ENCODE assay signal across 25 cellular contexts in the genomic region with DNA sequence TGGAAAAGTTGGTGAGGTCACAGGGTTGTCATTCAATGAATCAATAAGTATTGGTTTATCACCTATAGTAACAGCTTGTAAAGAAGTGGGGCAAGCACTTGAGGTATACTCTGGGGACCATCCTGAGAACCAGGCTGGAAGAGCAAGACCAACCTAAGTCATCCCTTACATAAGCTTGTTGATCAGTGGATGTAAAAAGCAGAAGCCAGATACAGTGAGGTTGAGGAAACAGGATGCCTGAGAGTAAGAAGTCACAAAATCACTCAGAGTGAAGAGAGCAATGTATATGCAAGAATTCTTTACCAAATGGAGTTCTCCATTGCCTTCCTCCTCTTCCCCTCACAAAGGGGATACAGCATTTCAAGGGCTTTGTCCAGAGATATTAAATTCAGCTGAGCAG.
"Had no signal": no experiment of that assay in that cellular context is flagged by ENCODE, and none has a peak within 500 bp of the region (broad histone marks: within the 10 kb centered on the region; RNA-seq: fewer than 3 reads in every experiment).

No MANE protein-coding gene starts in this region.

- H3K9me3 ChIP-seq: gastrocnemius medialis, neutrophil, tibial artery had no signal

- ATAC-seq: activated CD4-positive, CD25-positive, alpha-beta regulatory T cell treated with anti-CD3 and anti-CD28 coated beads, Interleukin-2, amount 50 U/mL, for 24 hours; activated CD8-positive, alpha-beta T cell treated with anti-CD3 and anti-CD28 coated beads, Interleukin-2, amount 10 ng/mL, durations not matched to agents 7 days and 5 days; esophagus mucosa; gastrocnemius medialis; heart left ventricle; left ventricle myocardium superior; naive thymus-derived CD8-positive, alpha-beta T cell; stimulated activated naive CD8-positive, alpha-beta T cell treated with anti-CD3 and anti-CD28 coated beads, Interleukin-15, Interleukin-2, amounts not matched to agents 100 U/mL and 50 U/mL, for 24 hours; T-cell had no signal

- H3K9me3 Mint-ChIP-seq: activated CD4-positive, alpha-beta T cell treated with anti-CD3 and anti-CD28 coated beads, Interleukin-2, amount 10 ng/mL, durations not matched to agents 7 days and 5 days; activated naive CD4-positive, alpha-beta T cell treated with anti-CD3 and anti-CD28 coated beads for 36 hours; activated T-cell treated with anti-CD3 and anti-CD28 coated beads, Interleukin-2, amount 50 U/mL, for 24 hours; activated T-helper 2 cell treated with anti-CD3 and anti-CD28 coated beads, Interferon-gamma antibody, Interleukin-2, Interleukin-4, amounts not matched to agents 10 μg/mL and 5 μg/mL and 100 μg/mL, durations not matched to agents 14 hours and 24 hours and 36 hours; T-cell had no signal

- H3K27me3 Mint-ChIP-seq: activated T-cell treated with anti-CD3 and anti-CD28 coated beads, Interleukin-2, amount 50 U/mL, for 24 hours; T-cell had no signal

- H3K27ac ChIP-seq: brain microvascular endothelial cell, gastrocnemius medialis, neutrophil, tibial artery had no signal

- H3K4me3 Mint-ChIP-seq: activated CD4-positive, alpha-beta T cell treated with anti-CD3 and anti-CD28 coated beads, Interleukin-2, amount 10 ng/mL, durations not matched to agents 7 days and 5 days; activated CD8-positive, alpha-beta T cell treated with anti-CD3 and anti-CD28 coated beads, Interleukin-2, amount 10 ng/mL, durations not matched to agents 7 days and 5 days; activated naive CD4-positive, alpha-beta T cell treated with anti-CD3 and anti-CD28 coated beads for 36 hours; activated T-cell treated with anti-CD3 and anti-CD28 coated beads, Interleukin-2, amount 50 U/mL, for 24 hours; immature natural killer cell; naive thymus-derived CD8-positive, alpha-beta T cell; T-cell had no signal

- H3K36me3 ChIP-seq: brain microvascular endothelial cell, gastrocnemius medialis, neutrophil, tibial artery had no signal

- H3K36me3 Mint-ChIP-seq: naive thymus-derived CD8-positive, alpha-beta T cell; T-cell had no signal

- H3K27me3 ChIP-seq: brain microvascular endothelial cell, gastrocnemius medialis, heart left ventricle, neutrophil, tibial artery had no signal

- H3K4me1 ChIP-seq: gastrocnemius medialis, tibial artery had no signal

- DNase-seq: activated CD4-positive, alpha-beta T cell treated with anti-CD3 and anti-CD28 coated beads, Interleukin-2, amount 10 ng/mL, durations not matched to agents 7 days and 5 days; activated CD8-positive, alpha-beta T cell treated with anti-CD3 and anti-CD28 coated beads, Interleukin-2, amount 10 ng/mL, durations not matched to agents 7 days and 5 days; activated naive CD4-positive, alpha-beta T cell treated with anti-CD3 and anti-CD28 coated beads for 36 hours; activated T-cell treated with anti-CD3 and anti-CD28 coated beads, Interleukin-2, amount 50 U/mL, for 24 hours; aorta; brain microvascular endothelial cell; cortex of kidney; effector CD8-positive, alpha-beta T cell; gastrocnemius medialis; heart left ventricle; immature natural killer cell; left ventricle myocardium superior; mesenchymal stem cell; naive thymus-derived CD8-positive, alpha-beta T cell; posterior cingulate gyrus; retina; stimulated activated CD4-positive, alpha-beta T cell treated with anti-CD3 and anti-CD28 coated beads, Interleukin-2, amount 100 ng/mL, for 24 hours; stimulated activated naive CD8-positive, alpha-beta T cell treated with anti-CD3 and anti-CD28 coated beads, Interleukin-15, Interleukin-2, amounts not matched to agents 100 U/mL and 50 U/mL, for 24 hours; substantia nigra; T-cell; tibial artery had no signal

- H3K27ac Mint-ChIP-seq: activated CD4-positive, alpha-beta T cell treated with anti-CD3 and anti-CD28 coated beads, Interleukin-2, amount 10 ng/mL, durations not matched to agents 7 days and 5 days; activated CD8-positive, alpha-beta T cell treated with anti-CD3 and anti-CD28 coated beads, Interleukin-2, amount 10 ng/mL, durations not matched to agents 7 days and 5 days; activated naive CD4-positive, alpha-beta T cell treated with anti-CD3 and anti-CD28 coated beads for 36 hours; activated T-cell treated with anti-CD3 and anti-CD28 coated beads, Interleukin-2, amount 50 U/mL, for 24 hours; activated T-helper 2 cell treated with anti-CD3 and anti-CD28 coated beads, Interferon-gamma antibody, Interleukin-2, Interleukin-4, amounts not matched to agents 10 μg/mL and 5 μg/mL and 100 μg/mL, durations not matched to agents 14 hours and 24 hours and 36 hours; immature natural killer cell; naive thymus-derived CD8-positive, alpha-beta T cell; T-cell had no signal

- H3K4me3 ChIP-seq: gastrocnemius medialis, heart left ventricle, tibial artery had no signal
